ENCODE assay signal across 18 cellular contexts in genomic region chr1:162381383-162381782, GRCh38. TPM values are rescaled to one million over a fixed set of nuclear protein-coding genes. Genes with fewer than 3 reads are reported as not detected.
A peak's percentile ranks its signal among the peaks of the same experiment; 100 is the strongest.
DNase-seq lines count a peak whose midpoint lies in the region; ATAC-seq and TF ChIP-seq lines count a peak whose summit lies in the region.
"Had no signal": no experiment of that assay in that cellular context is flagged by ENCODE, and none has a peak within 500 bp of the region (broad histone marks: within the 10 kb centered on the region; RNA-seq: fewer than 3 reads in every experiment).

TSS of gene C1orf226 (plus strand) at chr1:162381728. CDS start at chr1:162381902, 174 bp downstream.

- H3K4me1 ChIP-seq in mucosa of stomach (ENCODE audit: control insufficient read depth, insufficient read depth, low read length) = peaks cover 29% of the 10 kb centered on the region
- H3K4me1 ChIP-seq: body of pancreas, uterus had no signal

- peak within 1 kb of the TSS; percentile 96 for H3K27ac ChIP-seq in 22Rv1
- H3K27ac ChIP-seq: body of pancreas, uterus had no signal

- H3K4me3 ChIP-seq in epithelial cell of esophagus (ENCODE audit: low read length) (no peak within 1 kb of the TSS), mucosa of stomach (ENCODE audit: low read length) (peak within 1 kb of the TSS; percentile 28)
- H3K4me3 ChIP-seq: body of pancreas, uterus had no signal

- no peaks in the 10 kb centered on the region for H3K9me3 ChIP-seq in mucosa of stomach (ENCODE audit: control insufficient read depth, low read length)
- H3K9me3 ChIP-seq: body of pancreas, uterus had no signal

- no peaks in the 10 kb centered on the region for H3K36me3 Mint-ChIP-seq in activated naive CD4-positive, alpha-beta T cell treated with anti-CD3 and anti-CD28 coated beads, Interleukin-2, amount 50 U/mL, for 72 hours
- H3K36me3 Mint-ChIP-seq: activated CD8-positive, alpha-beta memory T cell treated with anti-CD3 and anti-CD28 coated beads, Interleukin-2, amount 10 ng/mL, durations not matched to agents 7 days and 5 days; naive B cell had no signal

- TF ChIP-seq CTCF in 22Rv1 (IDR thresholded peaks at IDR 0.05) (no peak), epithelial cell of esophagus (IDR thresholded peaks at IDR 0.05; ENCODE audit: insufficient read depth, low read depth, low read length, missing control alignments) (no peak)

- no peak for ATAC-seq in activated naive CD4-positive, alpha-beta T cell treated with anti-CD3 and anti-CD28 coated beads, Interleukin-2, amount 50 U/mL, for 72 hours
- ATAC-seq: activated CD8-positive, alpha-beta memory T cell treated with anti-CD3 and anti-CD28 coated beads, Interleukin-2, amount 10 ng/mL, durations not matched to agents 7 days and 5 days; body of pancreas had no signal

- no peak within 1 kb of the TSS for H3K27ac Mint-ChIP-seq in activated naive CD4-positive, alpha-beta T cell treated with anti-CD3 and anti-CD28 coated beads, Interleukin-2, amount 50 U/mL, for 72 hours
- H3K27ac Mint-ChIP-seq: activated CD8-positive, alpha-beta memory T cell treated with anti-CD3 and anti-CD28 coated beads, Interleukin-2, amount 10 ng/mL, durations not matched to agents 7 days and 5 days; IgD-negative memory B cell; naive B cell had no signal

- peak within 1 kb of the TSS; percentile 71 for H3K9ac ChIP-seq in mucosa of stomach (ENCODE audit: low read length)

- no peaks in the 10 kb centered on the region for H3K9me3 Mint-ChIP-seq in activated naive CD4-positive, alpha-beta T cell treated with anti-CD3 and anti-CD28 coated beads, Interleukin-2, amount 50 U/mL, for 72 hours
- H3K9me3 Mint-ChIP-seq: IgD-negative memory B cell had no signal

- H3K27me3 ChIP-seq in mucosa of stomach (ENCODE audit: control insufficient read depth, insufficient read depth, low read length) = no peaks in the 10 kb centered on the region
- H3K27me3 ChIP-seq: body of pancreas, uterus had no signal

- H3K36me3 ChIP-seq in mucosa of stomach (ENCODE audit: control insufficient read depth, insufficient read depth, low read length) = no peaks in the 10 kb centered on the region
- H3K36me3 ChIP-seq: uterus had no signal

- DNase-seq in LoVo (ENCODE audit: low spot score) = peak; percentile 94
- DNase-seq in epithelial cell of esophagus (ENCODE audit: low read depth) = peak; percentile 88
- DNase-seq in NCI-H510A treated with DMSO at 0.1 percent for 48 hours (lab: John Stamatoyannopoulos, UW) = no peak
- no peak for DNase-seq in kidney glomerular epithelial cell (lab: John Stamatoyannopoulos, UW)
- DNase-seq in activated naive CD4-positive, alpha-beta T cell treated with anti-CD3 and anti-CD28 coated beads, Interleukin-2, amount 50 U/mL, for 72 hours (ENCODE audit: low spot score in 2 of 2) = no peak
- DNase-seq in NCI-H2029 (lab: John Stamatoyannopoulos, UW) = no peak
- DNase-seq: activated CD4-positive, CD25-positive, alpha-beta regulatory T cell; activated naive CD4-positive, alpha-beta T cell treated with Interleukin-2 at 50 U/mL for 16 hours; naive B cell; NCI-H1417; stimulated activated CD4-positive, alpha-beta T cell treated with anti-CD3 and anti-CD28 coated beads, Interleukin-4, amount 100 ng/mL, for 1 hour; SW 1271; uterus had no signal

RNA-seq across cellular contexts. Expression of gene C1orf226, which starts in this region (rescaled TPM):
- under 1 TPM; 0.14 TPM for total RNA-seq in activated naive CD4-positive, alpha-beta T cell treated with anti-CD3 and anti-CD28 coated beads, Interleukin-2, amount 50 U/mL, for 72 hours
- total RNA-seq: activated CD8-positive, alpha-beta memory T cell treated with anti-CD3 and anti-CD28 coated beads, Interleukin-2, amount 10 ng/mL, durations not matched to agents 7 days and 5 days had no signal

Comparison
In these comparisons a context has a peak if more than half of its experiments do, and no peak if none do; other contexts are left out.
1. DNase-seq: peak in LoVo (single experiment) and epithelial cell of esophagus (single experiment); none in NCI-H510A treated with DMSO at 0.1 percent for 48 hours (single experiment), kidney glomerular epithelial cell (single experiment), activated naive CD4-positive, alpha-beta T cell treated with anti-CD3 and anti-CD28 coated beads, Interleukin-2, amount 50 U/mL, for 72 hours (0 of 2) and NCI-H2029 (single experiment).